Comparison of ENCODE assay signal across 8 cellular contexts in the genomic region with DNA sequence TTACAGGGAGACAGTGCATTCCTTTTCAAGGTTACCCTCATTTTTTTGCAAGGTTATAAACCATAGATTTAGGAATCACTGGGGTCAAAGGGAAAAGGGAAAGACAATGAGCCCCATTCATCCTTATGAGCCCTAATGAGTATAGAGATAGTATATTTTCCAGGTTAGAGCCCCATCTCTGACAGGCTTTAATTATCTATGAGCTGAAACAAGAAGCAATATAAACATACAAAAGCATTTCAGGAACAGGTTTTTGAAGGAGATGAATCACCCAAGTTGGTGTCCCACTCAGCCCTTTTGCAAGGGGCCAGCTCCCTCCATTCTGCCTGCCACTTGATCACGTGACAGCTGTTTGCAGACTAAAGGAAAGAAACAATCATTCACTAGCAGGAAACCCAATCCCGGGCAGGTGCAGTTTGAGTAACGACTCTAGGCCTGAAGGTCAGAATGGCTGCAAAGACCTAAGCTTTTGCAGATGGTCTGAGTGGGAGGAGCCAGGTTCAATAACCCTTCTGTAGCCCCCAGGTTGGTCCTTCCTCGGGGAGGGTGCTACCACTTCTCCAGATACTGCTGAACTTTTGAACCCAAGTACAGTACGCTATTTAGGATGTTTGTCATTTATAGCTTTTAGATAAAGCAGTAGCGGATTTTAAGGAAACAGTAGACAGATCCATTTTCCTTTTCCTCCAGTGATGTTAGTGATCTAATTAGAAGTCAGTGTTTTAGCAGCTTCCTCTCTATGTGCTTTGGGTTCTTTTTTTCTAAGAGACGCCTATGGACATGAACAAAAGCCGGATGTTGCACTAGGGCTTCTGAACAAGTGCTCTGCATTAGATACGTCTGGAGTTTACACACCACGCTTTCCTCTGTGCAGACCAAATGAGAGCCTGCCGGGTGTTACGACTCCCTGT.
DNase-seq lines count a peak whose midpoint lies in the region; ATAC-seq, FAIRE-seq and TF ChIP-seq lines count a peak whose summit lies in the region.

No MANE protein-coding gene starts in this region.

- H3K9me3 Mint-ChIP-seq in Caco-2 (ENCODE audit: unreplicated experiment): no peaks in the 10 kb centered on the region

- 20 to 26% (median 24%) methylated on average over 12 of the region's 12 CpGs for WGBS in heart left ventricle, 4 donors

- POLR2A ChIA-PET in Caco-2 (lab: Charles Lee): interaction anchor here (0.6 to 1.0 kb wide), 2 partner anchors 20 to 253 kb away, joined by 3 to 4 read pairs; a partner anchor contains a TSS

- H3K4me3 Mint-ChIP-seq in Caco-2 (ENCODE audit: unreplicated experiment): peak overlapping the region; percentile 37

- no peaks in the 10 kb centered on the region for H3K9me3 ChIP-seq in Caco-2
- no peaks in the 10 kb centered on the region for H3K9me3 ChIP-seq in heart left ventricle

- H3K4me3 ChIP-seq in Caco-2 (ENCODE audit: low read depth, low read length) (no peak overlapping the region), heart left ventricle (no peak overlapping the region)

- CTCF ChIA-PET in Caco-2 (lab: Charles Lee): no interaction called here

- H3K4me1 Mint-ChIP-seq in Caco-2 (ENCODE audit: low read depth, unreplicated experiment): peaks cover 20% of the 10 kb centered on the region

- H3K27ac ChIP-seq in heart left ventricle (peak overlapping the region in 9 of 12 donors; percentile 4 to 44 (median 24)), substantia nigra (ENCODE audit: low read depth, low read length, poor library complexity, severe bottlenecking) (no peak overlapping the region)

- TF ChIP-seq POLR2A in heart left ventricle (IDR thresholded peaks at IDR 0.05) (no peak), H54 (IDR thresholded peaks at IDR 0.05; ENCODE audit: low read depth, low read length) (no peak)

- no peaks in the 10 kb centered on the region for H3K36me3 ChIP-seq in Caco-2 (ENCODE audit: control insufficient read depth, insufficient read depth, low read length)
- no peaks in the 10 kb centered on the region for H3K36me3 ChIP-seq in heart left ventricle

- peaks cover 23% of the 10 kb centered on the region for H3K4me1 ChIP-seq in Caco-2
- peaks cover 6 to 54% (median 45%) of the 10 kb centered on the region in 12 donors for H3K4me1 ChIP-seq in heart left ventricle

- H3K27ac Mint-ChIP-seq in Caco-2 (ENCODE audit: unreplicated experiment): no peak overlapping the region

- TF ChIP-seq CTCF in Caco-2 (IDR thresholded peaks at IDR 0.05; ENCODE audit: insufficient read depth in 1 of 2, low read depth in 1 of 2, low read length in 1 of 2, severe bottlenecking in 1 of 2, unreplicated experiment in 1 of 2): no peak
- no peak for TF ChIP-seq CTCF in heart left ventricle (IDR thresholded peaks at IDR 0.05)

- H3K27me3 ChIP-seq in Caco-2 (replicated peaks; ENCODE audit: control insufficient read depth, insufficient read depth, low read length): no peaks in the 10 kb centered on the region
- H3K27me3 ChIP-seq in heart left ventricle: no peaks in the 10 kb centered on the region

- DNase-seq in Caco-2: peak; percentile 62 to 83
- peak; percentile 91 for DNase-seq in NCI-H345 (lab: John Stamatoyannopoulos, UW)
- peak in 2 of 5 donors; percentile 27 to 35 for DNase-seq in heart left ventricle
- DNase-seq in mesenteric fat pad (ENCODE audit: low spot score): no peak
- DNase-seq in H54 (ENCODE audit: insufficient read length, low spot score): no peak
- DNase-seq in substantia nigra (lab: John Stamatoyannopoulos, UW): no peak
- no peak for DNase-seq in T-helper 1 cell

- ATAC-seq in HG02678 (IDR thresholded peaks at IDR 0.05; ENCODE audit: unreplicated experiment) (peak; percentile 55), heart left ventricle (peak in 3 of 4 donors; percentile 51 to 85 (median 66))

- no peaks in the 10 kb centered on the region for H3K36me3 Mint-ChIP-seq in Caco-2 (ENCODE audit: insufficient read depth, unreplicated experiment)

- FAIRE-seq in H54 (lab: Jason Lieb, UNC): no peak

- H3K27me3 Mint-ChIP-seq in Caco-2 (ENCODE audit: insufficient read depth, unreplicated experiment): no peaks in the 10 kb centered on the region

- intact Hi-C loops in Caco-2 (cut with micrococcal nuclease; ENCODE audit: unreplicated experiment): no loop called here
- intact Hi-C loops in heart left ventricle (cut with DNase I): loop anchor here in 3 of 10 donors (5.0 to 10.0 kb wide), 3 partner anchors 182 to 252 kb away; a partner anchor contains a TSS

- BruUV-seq in Caco-2 (replicated peaks; lab: Mats Ljungman, UMichigan): no TSS peak

Comparison
In these comparisons a context has a peak if more than half of its experiments do, and no peak if none do; other contexts are left out.
1. DNase-seq: peak in Caco-2 (2 of 2) and NCI-H345 (single experiment); none in mesenteric fat pad (single experiment), H54 (single experiment), substantia nigra (0 of 49) and T-helper 1 cell (0 of 5).